In genomic region chr6:83550482-83550881, GRCh38 we compare ENCODE assay signal across 5 cellular contexts. TPM values are rescaled to one million over a fixed set of nuclear protein-coding genes. Genes with fewer than 3 reads are reported as not detected.
"Had no signal": no experiment of that assay in that cellular context is flagged by ENCODE, and none has a peak within 500 bp of the region (broad histone marks: within the 10 kb centered on the region; RNA-seq: fewer than 3 reads in every experiment).

No MANE protein-coding gene starts in this region.

RNA-seq across cellular contexts. Expression of gene PRSS35, which starts 38.1 kb away (rescaled TPM):
- total RNA-seq: left lobe of liver; lung microvascular endothelial cell; naive thymus-derived CD4-positive, alpha-beta T cell; natural killer cell treated with Interleukin-12 subunit alpha and Interleukin-12 subunit beta and Interleukin-15 and Interleukin-18, amount 100 ng/mL, for 72 hours; omental fat pad had no signal
- polyA plus RNA-seq: naive thymus-derived CD4-positive, alpha-beta T cell had no signal
